In genomic region chr21:25513810-25514209, GRCh38 we compare ENCODE assay signal across 19 cellular contexts.
A peak's percentile ranks its signal among the peaks of the same experiment; 100 is the strongest.
DNase-seq lines count a peak whose midpoint lies in the region; ATAC-seq and TF ChIP-seq lines count a peak whose summit lies in the region.
"Had no signal": no experiment of that assay in that cellular context is flagged by ENCODE, and none has a peak within 500 bp of the region (broad histone marks: within the 10 kb centered on the region; RNA-seq: fewer than 3 reads in every experiment).

No MANE protein-coding gene starts in this region.

- intact Hi-C loops in natural killer cell (cut with micrococcal nuclease) (no loop called here), spleen (cut with DNase I; ENCODE audit: low total_unique reads) (no loop called here)

- WGBS in spleen, 5 donors = 70 to 91% (median 87%) methylated on average over 5 of the region's 5 CpGs

- H3K9me3 ChIP-seq in spleen (no peaks in the 10 kb centered on the region), MG63 (no peaks in the 10 kb centered on the region)
- H3K9me3 ChIP-seq: BE2C had no signal

- H3K27me3 ChIP-seq in spleen (replicated peaks in 1 of 7) (no peaks in the 10 kb centered on the region), MG63 (no peaks in the 10 kb centered on the region)
- H3K27me3 ChIP-seq: BE2C had no signal

- H3K4me1 ChIP-seq in spleen = peaks cover 0 to 17% (median 6%) of the 10 kb centered on the region in 6 donors
- H3K4me1 ChIP-seq: BE2C had no signal

- peaks cover 2% of the 10 kb centered on the region for H3K9me3 Mint-ChIP-seq in natural killer cell treated with Interleukin-12 subunit alpha and Interleukin-12 subunit beta and Interleukin-15 and Interleukin-18, amount 100 ng/mL, for 72 hours
- no peaks in the 10 kb centered on the region for H3K9me3 Mint-ChIP-seq in natural killer cell
- H3K9me3 Mint-ChIP-seq in activated naive CD8-positive, alpha-beta T cell treated with anti-CD3 and anti-CD28 coated beads for 36 hours = peaks cover 17% of the 10 kb centered on the region
- H3K9me3 Mint-ChIP-seq: CD4-positive, alpha-beta memory T cell; H9 had no signal

- H3K36me3 ChIP-seq in spleen (no peaks in the 10 kb centered on the region), MG63 (no peaks in the 10 kb centered on the region)
- H3K36me3 ChIP-seq: BE2C had no signal

- peaks cover 20 to 24% of the 10 kb centered on the region in 2 donors for H3K4me1 Mint-ChIP-seq in natural killer cell treated with Interleukin-12 subunit alpha and Interleukin-12 subunit beta and Interleukin-15 and Interleukin-18, amount 100 ng/mL, for 72 hours (ENCODE audit: low read depth in 2 of 2)
- no peaks in the 10 kb centered on the region for H3K4me1 Mint-ChIP-seq in natural killer cell
- H3K4me1 Mint-ChIP-seq in activated naive CD8-positive, alpha-beta T cell treated with anti-CD3 and anti-CD28 coated beads for 36 hours = peaks cover 50% of the 10 kb centered on the region

- H3K4me3 ChIP-seq in spleen (no peak overlapping the region), MG63 (no peak overlapping the region)

- no peak for TF ChIP-seq POLR2A in spleen (IDR thresholded peaks at IDR 0.05)

- peaks cover 9% of the 10 kb centered on the region for H3K36me3 Mint-ChIP-seq in natural killer cell treated with Interleukin-12 subunit alpha and Interleukin-12 subunit beta and Interleukin-15 and Interleukin-18, amount 100 ng/mL, for 72 hours
- H3K36me3 Mint-ChIP-seq in natural killer cell = no peaks in the 10 kb centered on the region
- peaks cover 34% of the 10 kb centered on the region for H3K36me3 Mint-ChIP-seq in activated naive CD8-positive, alpha-beta T cell treated with anti-CD3 and anti-CD28 coated beads for 36 hours
- H3K36me3 Mint-ChIP-seq: CD4-positive, alpha-beta memory T cell had no signal

- peak in 1 of 2 donors; percentile 68 for ATAC-seq in natural killer cell treated with Interleukin-12 subunit alpha and Interleukin-12 subunit beta and Interleukin-15 and Interleukin-18, amount 100 ng/mL, for 72 hours
- no peak for ATAC-seq in natural killer cell
- peak; percentile 19 for ATAC-seq in stimulated activated naive CD8-positive, alpha-beta T cell treated with anti-CD3 and anti-CD28 coated beads, Interleukin-15, Interleukin-2, amounts not matched to agents 100 U/mL and 50 U/mL, for 24 hours

- peaks cover 0 to 2% of the 10 kb centered on the region in 2 donors for H3K27me3 Mint-ChIP-seq in natural killer cell treated with Interleukin-12 subunit alpha and Interleukin-12 subunit beta and Interleukin-15 and Interleukin-18, amount 100 ng/mL, for 72 hours
- peaks cover 0 to 2% of the 10 kb centered on the region in 2 donors for H3K27me3 Mint-ChIP-seq in natural killer cell (ENCODE audit: low read depth in 2 of 2)
- no peaks in the 10 kb centered on the region for H3K27me3 Mint-ChIP-seq in activated naive CD8-positive, alpha-beta T cell treated with anti-CD3 and anti-CD28 coated beads for 36 hours
- H3K27me3 Mint-ChIP-seq: CD4-positive, alpha-beta memory T cell had no signal

- DNase-seq in activated CD4-positive, alpha-beta T cell treated with anti-CD3 and anti-CD28 coated beads for 48 hours = peak; percentile 34
- no peak for DNase-seq in activated CD4-positive, alpha-beta T cell treated with anti-CD3 and anti-CD28 coated beads for 1 hour
- no peak for DNase-seq in natural killer cell treated with Interleukin-12 subunit alpha and Interleukin-12 subunit beta and Interleukin-15 and Interleukin-18, amount 100 ng/mL, for 72 hours (ENCODE audit: low spot score)
- DNase-seq in natural killer cell (no peak), spleen (no peak), MG63 (no peak)
- DNase-seq in activated naive CD8-positive, alpha-beta T cell treated with anti-CD3 and anti-CD28 coated beads for 36 hours = no peak
- DNase-seq in stimulated activated naive CD8-positive, alpha-beta T cell treated with anti-CD3 and anti-CD28 coated beads, Interleukin-15, Interleukin-2, amounts not matched to agents 100 U/mL and 50 U/mL, for 24 hours = no peak
- DNase-seq: 8988T; BE2C; Calu3; CD4-positive, alpha-beta memory T cell; H9; NCI-H1048; NCI-H146; NCI-H2081; NCI-H510A; NCI-H774 had no signal

- peak overlapping the region; percentile 32 to 82 for H3K27ac Mint-ChIP-seq in natural killer cell treated with Interleukin-12 subunit alpha and Interleukin-12 subunit beta and Interleukin-15 and Interleukin-18, amount 100 ng/mL, for 72 hours
- no peak overlapping the region for H3K27ac Mint-ChIP-seq in natural killer cell
- H3K27ac Mint-ChIP-seq in activated naive CD8-positive, alpha-beta T cell treated with anti-CD3 and anti-CD28 coated beads for 36 hours = peak overlapping the region; percentile 75
- H3K27ac Mint-ChIP-seq: CD4-positive, alpha-beta memory T cell had no signal

- H3K4me3 Mint-ChIP-seq in natural killer cell treated with Interleukin-12 subunit alpha and Interleukin-12 subunit beta and Interleukin-15 and Interleukin-18, amount 100 ng/mL, for 72 hours = peak overlapping the region; percentile 72
- no peak overlapping the region for H3K4me3 Mint-ChIP-seq in natural killer cell
- H3K4me3 Mint-ChIP-seq in activated naive CD8-positive, alpha-beta T cell treated with anti-CD3 and anti-CD28 coated beads for 36 hours = no peak overlapping the region
- H3K4me3 Mint-ChIP-seq: CD4-positive, alpha-beta memory T cell; H9 had no signal

- no peak overlapping the region for H3K27ac ChIP-seq in spleen
- H3K27ac ChIP-seq: KMS-11 had no signal

- TF ChIP-seq CTCF in natural killer cell (IDR thresholded peaks at IDR 0.05) (no peak), spleen (IDR thresholded peaks at IDR 0.05 in 8 of 11, conservative IDR thresholded peaks at IDR 0.05 in 3 of 11) (no peak)

Comparison
In these comparisons a context has a peak if more than half of its experiments do, and no peak if none do; other contexts are left out.
1. H3K27ac Mint-ChIP-seq: peak in natural killer cell treated with Interleukin-12 subunit alpha and Interleukin-12 subunit beta and Interleukin-15 and Interleukin-18, amount 100 ng/mL, for 72 hours (2 of 2) and activated naive CD8-positive, alpha-beta T cell treated with anti-CD3 and anti-CD28 coated beads for 36 hours (single experiment); none in natural killer cell (0 of 2).